In genomic region chr20:57400262-57400701, GRCh38 we compare ENCODE assay signal across 11 cellular contexts. TPM values are rescaled to one million over a fixed set of nuclear protein-coding genes. Genes with fewer than 3 reads are reported as not detected.
A peak's percentile ranks its signal among the peaks of the same experiment; 100 is the strongest.
DNase-seq lines count a peak whose midpoint lies in the region; ATAC-seq, FAIRE-seq and TF ChIP-seq lines count a peak whose summit lies in the region.
"Had no signal": no experiment of that assay in that cellular context is flagged by ENCODE, and none has a peak within 500 bp of the region (broad histone marks: within the 10 kb centered on the region; RNA-seq: fewer than 3 reads in every experiment).

No MANE protein-coding gene starts in this region.

- H3K27ac Mint-ChIP-seq in activated CD4-positive, alpha-beta memory T cell treated with anti-CD3 and anti-CD28 coated beads for 36 hours = peak overlapping the region; percentile 96
- H3K27ac Mint-ChIP-seq in immature natural killer cell = peak overlapping the region; percentile 64 to 99 (median 98)

- H3K27me3 ChIP-seq in stomach smooth muscle (ENCODE audit: control insufficient read depth in 1 of 2, insufficient read depth in 2 of 2, low read length in 2 of 2) = no peaks in the 10 kb centered on the region
- H3K27me3 ChIP-seq in foreskin keratinocyte = no peaks in the 10 kb centered on the region

- DNase-seq in activated CD8-positive, alpha-beta memory T cell treated with anti-CD3 and anti-CD28 coated beads, Interleukin-2, amount 50 U/mL, for 4 hours = peak; percentile 24
- no peak for DNase-seq in activated CD8-positive, alpha-beta memory T cell treated with anti-CD3 and anti-CD28 coated beads, Interleukin-2, amount 50 U/mL, for 48 hours
- DNase-seq in activated CD4-positive, alpha-beta memory T cell treated with anti-CD3 and anti-CD28 coated beads for 36 hours = no peak
- DNase-seq in immature natural killer cell = no peak
- DNase-seq in D721Med (ENCODE audit: insufficient read length, low spot score) = no peak
- DNase-seq in foreskin keratinocyte = no peak
- DNase-seq: NCI-H1930 had no signal

- intact Hi-C loops in activated CD4-positive, alpha-beta memory T cell treated with anti-CD3 and anti-CD28 coated beads for 36 hours (cut with micrococcal nuclease) = no loop called here

- H3K27me3 Mint-ChIP-seq in activated CD4-positive, alpha-beta memory T cell treated with anti-CD3 and anti-CD28 coated beads for 36 hours = no peaks in the 10 kb centered on the region
- H3K27me3 Mint-ChIP-seq in immature natural killer cell (ENCODE audit: low read depth in 3 of 3) = peaks cover 89 to 96% (median 95%) of the 10 kb centered on the region in 3 donors

- FAIRE-seq in D721Med (lab: Jason Lieb, UNC) = no peak

- POLR2A ChIA-PET in activated CD4-positive, alpha-beta memory T cell treated with anti-CD3 and anti-CD28 coated beads for 36 hours (lab: Charles Lee) = interaction anchor here (1.2 to 4.6 kb wide), 2 partner anchors 10 to 220 kb away, joined by 4 to 43 read pairs; partner anchors contain the start of genes RBM38 and ZBP1

- H3K9ac ChIP-seq in stomach smooth muscle (ENCODE audit: low read length in 2 of 2) = peak overlapping the region in 1 of 2 donors; percentile 36

- TF ChIP-seq CTCF in D721Med (IDR thresholded peaks at IDR 0.05; ENCODE audit: insufficient read depth, missing control alignments) (no peak), foreskin keratinocyte (conservative IDR thresholded peaks at IDR 0.05) (no peak)

- peaks cover 69% of the 10 kb centered on the region for H3K36me3 Mint-ChIP-seq in activated CD4-positive, alpha-beta memory T cell treated with anti-CD3 and anti-CD28 coated beads for 36 hours
- H3K36me3 Mint-ChIP-seq in immature natural killer cell = peaks cover 26 to 53% (median 29%) of the 10 kb centered on the region in 3 donors

- no peak overlapping the region for H3K4me3 Mint-ChIP-seq in activated CD4-positive, alpha-beta memory T cell treated with anti-CD3 and anti-CD28 coated beads for 36 hours
- peak overlapping the region; percentile 55 to 90 (median 79) for H3K4me3 Mint-ChIP-seq in immature natural killer cell
- H3K4me3 Mint-ChIP-seq: brain had no signal

- H3K4me1 Mint-ChIP-seq in activated CD4-positive, alpha-beta memory T cell treated with anti-CD3 and anti-CD28 coated beads for 36 hours (ENCODE audit: low read depth) = peaks cover 74% of the 10 kb centered on the region
- H3K4me1 Mint-ChIP-seq in immature natural killer cell = peaks cover 93 to 95% of the 10 kb centered on the region in 2 donors

- H3K36me3 ChIP-seq in stomach smooth muscle (ENCODE audit: control insufficient read depth in 2 of 2, insufficient read depth in 2 of 2, low read length in 2 of 2) = peaks cover 37 to 45% of the 10 kb centered on the region in 2 donors

- CTCF ChIA-PET in activated CD4-positive, alpha-beta memory T cell treated with anti-CD3 and anti-CD28 coated beads for 36 hours (lab: Charles Lee) = interaction anchor here (1.0 to 1.4 kb wide), 2 partner anchors 16 to 29 kb away, joined by 3 read pairs; no protein-coding TSS in a partner anchor

- no peaks in the 10 kb centered on the region for H3K9me3 ChIP-seq in stomach smooth muscle (ENCODE audit: control insufficient read depth in 2 of 2, low read length in 2 of 2)

- H3K9me3 Mint-ChIP-seq in activated CD4-positive, alpha-beta memory T cell treated with anti-CD3 and anti-CD28 coated beads for 36 hours = no peaks in the 10 kb centered on the region
- H3K9me3 Mint-ChIP-seq in immature natural killer cell = no peaks in the 10 kb centered on the region

- peak overlapping the region; percentile 14 to 63 for H3K4me3 ChIP-seq in stomach smooth muscle (ENCODE audit: low read length in 2 of 2)

- H3K4me1 ChIP-seq in stomach smooth muscle (ENCODE audit: control insufficient read depth, insufficient read depth, low read length) (peaks cover 94% of the 10 kb centered on the region), foreskin keratinocyte (no peaks in the 10 kb centered on the region)

- H3K27ac ChIP-seq in stomach smooth muscle (ENCODE audit: low read length) = peak overlapping the region; percentile 89
- H3K27ac ChIP-seq in foreskin keratinocyte = no peak overlapping the region

- ATAC-seq in foreskin keratinocyte (no peak), HG02973 (IDR thresholded peaks at IDR 0.05; ENCODE audit: unreplicated experiment) (no peak)
- ATAC-seq: HCT116 had no signal

RNA-seq across cellular contexts. Expression of gene RBM38, which starts 9.1 kb away (rescaled TPM):
- 10 to 100 TPM; 73.4 to 77.3 TPM for total RNA-seq in activated CD4-positive, alpha-beta memory T cell treated with anti-CD3 and anti-CD28 coated beads for 36 hours
- 10 to 100 TPM; 43.6 to 89.1 (median 80.4) TPM for polyA plus RNA-seq in immature natural killer cell
- total RNA-seq in foreskin keratinocyte = 16.7 and 18.0 TPM in 2 replicates
- polyA plus RNA-seq in foreskin keratinocyte = 18.0 and 21.2 TPM in 2 replicates

RNA-seq across cellular contexts. Expression of gene RAE1, which starts 49.2 kb away (rescaled TPM):
- total RNA-seq in activated CD4-positive, alpha-beta memory T cell treated with anti-CD3 and anti-CD28 coated beads for 36 hours = 10 to 100 TPM; 33.7 to 38.2 TPM
- polyA plus RNA-seq in immature natural killer cell (10 to 100 TPM; 35.7 to 54.5 (median 40.3) TPM), foreskin keratinocyte (28.4 and 34.2 TPM in 2 replicates)
- total RNA-seq in foreskin keratinocyte = 34.1 and 35.0 TPM in 2 replicates
